ENCODE assay signal across 14 cellular contexts in genomic region chr5:139687656-139688055, GRCh38. TPM values are rescaled to one million over a fixed set of nuclear protein-coding genes. Genes with fewer than 3 reads are reported as not detected.
A peak's percentile ranks its signal among the peaks of the same experiment; 100 is the strongest.
DNase-seq lines count a peak whose midpoint lies in the region; ATAC-seq and TF ChIP-seq lines count a peak whose summit lies in the region.
"Had no signal": no experiment of that assay in that cellular context is flagged by ENCODE, and none has a peak within 500 bp of the region (broad histone marks: within the 10 kb centered on the region; RNA-seq: fewer than 3 reads in every experiment).

No MANE protein-coding gene starts in this region.

- H3K9me3 Mint-ChIP-seq in activated T-cell treated with anti-CD3 and anti-CD28 coated beads, Interleukin-2, amount 50 U/mL, for 4 hours, result no peaks in the 10 kb centered on the region
- H3K9me3 Mint-ChIP-seq: T-helper 1 cell treated with Interleukin-12 subunit alpha and Interleukin-12 subunit beta and Interleukin-4 antibody, amounts not matched to agents 30 μg/mL and 1 μg/mL, for 36 hours had no signal

- ATAC-seq in activated T-cell treated with anti-CD3 and anti-CD28 coated beads, Interleukin-2, amount 50 U/mL, for 4 hours, result no peak
- no peak for ATAC-seq in omental fat pad (ENCODE audit: low FRiP score)

- H3K27ac ChIP-seq in KOPT-K1 (ENCODE audit: low read depth, low read length, poor library complexity, severe bottlenecking) (peak overlapping the region; percentile 60), caudate nucleus (ENCODE audit: low read depth, low read length) (peak overlapping the region; percentile 54), layer of hippocampus (ENCODE audit: low read depth, low read length) (peak overlapping the region; percentile 98), skeletal muscle tissue (ENCODE audit: low read depth, low read length) (peak overlapping the region; percentile 96)

- H3K36me3 ChIP-seq in KOPT-K1 (ENCODE audit: insufficient read depth, low read length), result peaks cover 12% of the 10 kb centered on the region; the same call in 1 of the 2 replicates
- H3K36me3 ChIP-seq in skeletal muscle tissue (ENCODE audit: control insufficient read depth in 3 of 3, insufficient read depth in 3 of 3, low read length in 3 of 3), result peaks cover under 1 to 14% (median 10%) of the 10 kb centered on the region in 3 donors

- H3K9me3 ChIP-seq in KOPT-K1 (ENCODE audit: insufficient read depth, low read length, poor library complexity, severe bottlenecking), result no peaks in the 10 kb centered on the region
- no peaks in the 10 kb centered on the region for H3K9me3 ChIP-seq in skeletal muscle tissue (ENCODE audit: control insufficient read depth in 3 of 3, low read length in 3 of 3)

- H3K4me3 ChIP-seq in skeletal muscle tissue (ENCODE audit: low read length in 3 of 3), result peak overlapping the region in 1 of 3 donors; percentile 29

- H3K36me3 Mint-ChIP-seq in activated T-cell treated with anti-CD3 and anti-CD28 coated beads, Interleukin-2, amount 50 U/mL, for 4 hours (ENCODE audit: insufficient read depth), result no peaks in the 10 kb centered on the region

- peak overlapping the region; percentile 50 to 84 (median 72) for H3K9ac ChIP-seq in skeletal muscle tissue (ENCODE audit: low read depth in 1 of 3, low read length in 3 of 3)

- peaks cover 19% of the 10 kb centered on the region for H3K4me1 Mint-ChIP-seq in activated T-cell treated with anti-CD3 and anti-CD28 coated beads, Interleukin-2, amount 50 U/mL, for 4 hours (ENCODE audit: low read depth)

- peaks cover 2% of the 10 kb centered on the region for H3K27me3 Mint-ChIP-seq in activated T-cell treated with anti-CD3 and anti-CD28 coated beads, Interleukin-2, amount 50 U/mL, for 4 hours (ENCODE audit: low read depth)

- peaks cover 84 to 96% (median 91%) of the 10 kb centered on the region in 3 donors for H3K4me1 ChIP-seq in skeletal muscle tissue (ENCODE audit: control insufficient read depth in 3 of 3, insufficient read depth in 3 of 3, low read length in 3 of 3)

- H3K4me3 Mint-ChIP-seq in activated T-cell treated with anti-CD3 and anti-CD28 coated beads, Interleukin-2, amount 50 U/mL, for 4 hours, result no peak overlapping the region
- H3K4me3 Mint-ChIP-seq: T-helper 1 cell treated with Interleukin-12 subunit alpha and Interleukin-12 subunit beta and Interleukin-4 antibody, amounts not matched to agents 30 μg/mL and 1 μg/mL, for 36 hours had no signal

- no peak for TF ChIP-seq CTCF in omental fat pad (IDR thresholded peaks at IDR 0.05)

- no peak for DNase-seq in caudate nucleus (lab: John Stamatoyannopoulos, UW)
- DNase-seq in activated T-cell treated with anti-CD3 and anti-CD28 coated beads, Interleukin-2, amount 50 U/mL, for 4 hours, result no peak
- DNase-seq in NOMO-1 treated with DMSO at 0.1 percent for 48 hours (lab: John Stamatoyannopoulos, UW; ENCODE audit: unreplicated experiment), result no peak
- DNase-seq in kidney glomerular epithelial cell (lab: John Stamatoyannopoulos, UW), result no peak
- no peak for DNase-seq in omental fat pad (ENCODE audit: low spot score)
- DNase-seq: activated CD4-positive, CD25-positive, alpha-beta regulatory T cell; activated naive CD4-positive, alpha-beta T cell; effector memory CD4-positive, alpha-beta T cell; Kasumi-1; left cardiac atrium had no signal

- no peaks in the 10 kb centered on the region for H3K27me3 ChIP-seq in layer of hippocampus (ENCODE audit: control insufficient read depth, insufficient read depth, low read length)
- no peaks in the 10 kb centered on the region for H3K27me3 ChIP-seq in skeletal muscle tissue (ENCODE audit: control insufficient read depth in 3 of 3, insufficient read depth in 3 of 3, low read length in 3 of 3)

RNA-seq across cellular contexts. Expression of gene CXXC5, which starts 39.5 kb away (rescaled TPM):
- total RNA-seq in skeletal muscle tissue, result 66.8 TPM
- 1 to 10 TPM; 1.2 to 3.3 (median 1.4) TPM for total RNA-seq in activated T-cell treated with anti-CD3 and anti-CD28 coated beads, Interleukin-2, amount 50 U/mL, for 4 hours
- 10 to 100 TPM; 14.9 to 27.3 (median 25.0) TPM for total RNA-seq in omental fat pad
